21 cellular contexts compared by ENCODE assay signal in the genomic region with DNA sequence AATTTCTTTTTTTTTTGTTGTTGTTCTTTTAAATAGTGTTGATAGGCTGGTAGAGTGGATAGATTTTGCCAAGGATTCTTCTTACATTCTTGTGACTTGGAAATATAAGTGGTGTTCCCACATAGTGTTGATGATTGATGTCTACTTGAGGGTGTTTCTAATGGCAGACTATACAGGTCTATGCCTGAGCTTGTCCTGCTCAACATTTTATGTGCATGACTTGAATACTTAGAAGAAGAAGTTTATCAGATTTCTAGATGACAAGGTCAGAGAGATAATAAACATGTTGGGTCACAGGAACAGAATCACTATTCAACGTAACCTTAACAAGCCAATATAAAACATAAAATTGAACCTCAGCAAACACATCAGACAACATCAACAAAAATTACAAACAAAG.
"Had no signal": no experiment of that assay in that cellular context is flagged by ENCODE, and none has a peak within 500 bp of the region (broad histone marks: within the 10 kb centered on the region; RNA-seq: fewer than 3 reads in every experiment).

No MANE protein-coding gene starts in this region.

- FAIRE-seq: islet of Langerhans, urothelium cell line had no signal

- H3K9me3 ChIP-seq: tibial artery had no signal

- H3K27me3 ChIP-seq: brain microvascular endothelial cell, tibial artery had no signal

- H3K27ac ChIP-seq: brain microvascular endothelial cell, tibial artery had no signal

- H3K36me3 ChIP-seq: brain microvascular endothelial cell, tibial artery had no signal

- DNase-seq: activated CD4-positive, alpha-beta T cell treated with anti-CD3 and anti-CD28 coated beads, Interleukin-2, amount 50 U/mL, for 1 hour; activated CD4-positive, CD25-positive, alpha-beta regulatory T cell treated with anti-CD3 and anti-CD28 coated beads, Interleukin-2, amount 50 U/mL, for 72 hours; activated CD8-positive, alpha-beta memory T cell treated with anti-CD3 and anti-CD28 coated beads for 24 hours; activated CD8-positive, alpha-beta memory T cell treated with anti-CD3 and anti-CD28 coated beads, Interleukin-2, amount 50 U/mL, for 48 hours; activated effector memory CD4-positive, alpha-beta T cell treated with anti-CD3 and anti-CD28 coated beads, Interleukin-2, amount 50 U/mL, for 16 hours; activated naive CD4-positive, alpha-beta T cell treated with anti-CD3 and anti-CD28 coated beads, Interleukin-2, amount 50 U/mL, for 16 hours; activated T-cell treated with anti-CD3 and anti-CD28 coated beads, Interleukin-2, amount 50 U/mL, for 72 hours; aorta; brain microvascular endothelial cell; effector CD4-positive, alpha-beta T cell; hippocampal formation; left colon; occipital lobe; posterior cingulate gyrus; stimulated activated CD4-positive, alpha-beta T cell treated with anti-CD3 and anti-CD28 coated beads, Interleukin-2, amount 100 ng/mL, for 24 hours; stimulated activated naive CD8-positive, alpha-beta T cell treated with anti-CD3 and anti-CD28 coated beads, Interleukin-15, Interleukin-2, amounts not matched to agents 100 U/mL and 50 U/mL, for 24 hours; substantia nigra; T1000; tibial artery had no signal

- H3K4me3 ChIP-seq: tibial artery had no signal

- ATAC-seq: activated T-cell treated with anti-CD3 and anti-CD28 coated beads, Interleukin-2, amount 50 U/mL, for 72 hours; left colon; stimulated activated naive CD8-positive, alpha-beta T cell treated with anti-CD3 and anti-CD28 coated beads, Interleukin-15, Interleukin-2, amounts not matched to agents 100 U/mL and 50 U/mL, for 24 hours had no signal
